ENCODE assay signal across 12 cellular contexts in the genomic region with DNA sequence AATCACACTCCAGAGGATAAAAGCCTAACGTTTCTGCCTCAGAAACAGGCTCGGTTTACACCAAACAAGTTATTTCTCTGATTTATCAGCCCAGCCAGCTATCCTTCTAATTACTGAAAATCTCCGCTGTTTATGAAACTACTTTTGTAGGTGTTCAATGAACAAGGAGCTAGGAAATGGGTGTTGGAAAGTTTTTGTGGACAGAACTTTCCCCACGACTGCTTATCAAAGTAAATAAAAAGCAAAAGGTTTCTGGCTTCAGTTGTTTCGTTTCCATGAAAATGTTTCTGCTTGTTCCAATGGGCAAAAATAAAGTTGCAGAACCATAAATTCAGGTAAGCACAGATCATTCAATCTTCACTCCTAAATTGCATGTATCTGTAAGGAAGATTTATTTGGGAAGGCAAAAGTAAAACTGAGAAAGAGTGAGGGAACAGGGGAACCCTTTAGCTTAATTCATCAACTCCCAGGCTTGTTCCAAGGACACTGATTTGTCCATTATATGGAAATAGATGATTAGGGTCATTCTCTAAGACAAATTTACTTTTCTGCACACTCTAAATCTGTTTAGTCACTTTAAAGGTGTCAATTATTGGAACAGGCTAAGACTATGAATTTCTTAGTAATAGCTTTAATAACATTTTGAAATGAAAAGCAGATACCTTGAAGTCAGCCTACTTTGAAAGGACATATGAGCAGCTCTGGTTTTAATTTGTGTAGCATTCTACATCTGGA.
A peak's percentile ranks its signal among the peaks of the same experiment; 100 is the strongest.
DNase-seq lines count a peak whose midpoint lies in the region; ATAC-seq and TF ChIP-seq lines count a peak whose summit lies in the region.
"Had no signal": no experiment of that assay in that cellular context is flagged by ENCODE, and none has a peak within 500 bp of the region (broad histone marks: within the 10 kb centered on the region; RNA-seq: fewer than 3 reads in every experiment).

No MANE protein-coding gene starts in this region.

- peaks cover 23 to 34% (median 28%) of the 10 kb centered on the region in 11 experiments for H3K27me3 ChIP-seq in BLaER1 treated with 17β-estradiol and CSF1 and Interleukin-3, amounts not matched to agents 10 nM and 100 nM
- H3K27me3 ChIP-seq in ascending aorta (no peaks in the 10 kb centered on the region), parathyroid adenoma (ENCODE audit: control insufficient read depth, insufficient read depth, low read length) (no peaks in the 10 kb centered on the region)

- H3K27ac ChIP-seq in BLaER1 treated with 17β-estradiol and CSF1 and Interleukin-3, amounts not matched to agents 10 nM and 100 nM: no peak overlapping the region
- no peak overlapping the region for H3K27ac ChIP-seq in ascending aorta
- H3K27ac ChIP-seq in parathyroid adenoma: no peak overlapping the region

- H3K9me3 ChIP-seq in BLaER1 treated with 17β-estradiol and CSF1 and Interleukin-3, amounts not matched to agents 10 nM and 100 nM (replicated peaks in 1 of 11): peaks cover 0 to 4% (median 0%) of the 10 kb centered on the region in 11 experiments; a peak in 2 of 22 replicates
- H3K9me3 ChIP-seq in ascending aorta: no peaks in the 10 kb centered on the region
- no peaks in the 10 kb centered on the region for H3K9me3 ChIP-seq in parathyroid adenoma (ENCODE audit: control insufficient read depth, low read length)

- H3K36me3 ChIP-seq in BLaER1 treated with 17β-estradiol and CSF1 and Interleukin-3, amounts not matched to agents 10 nM and 100 nM: no peaks in the 10 kb centered on the region
- H3K36me3 ChIP-seq in ascending aorta (no peaks in the 10 kb centered on the region), parathyroid adenoma (ENCODE audit: control insufficient read depth, insufficient read depth, low read length) (no peaks in the 10 kb centered on the region)

- no peak for TF ChIP-seq CTCF in ascending aorta (IDR thresholded peaks at IDR 0.05)
- TF ChIP-seq CTCF in parathyroid adenoma (IDR thresholded peaks at IDR 0.05): no peak

- H4K20me1 ChIP-seq in BLaER1 treated with 17β-estradiol and CSF1 and Interleukin-3, amounts not matched to agents 10 nM and 100 nM: no peaks in the 10 kb centered on the region

- intact Hi-C loops in ascending aorta (cut with DNase I): no loop called here

- H3K4me1 ChIP-seq in BLaER1 treated with 17β-estradiol and CSF1 and Interleukin-3, amounts not matched to agents 10 nM and 100 nM: peaks cover 0 to 17% (median 9%) of the 10 kb centered on the region in 10 experiments; a peak in 10 of 20 replicates
- no peaks in the 10 kb centered on the region for H3K4me1 ChIP-seq in ascending aorta
- peaks cover 4% of the 10 kb centered on the region for H3K4me1 ChIP-seq in parathyroid adenoma

- H3K4me3 ChIP-seq in BLaER1 treated with 17β-estradiol and CSF1 and Interleukin-3, amounts not matched to agents 10 nM and 100 nM: 0 out of 20 replicates have a peak overlapping the region, but pooled peaks of 5 of the 10 experiments have one; percentile 22 to 27 (median 25)
- H3K4me3 ChIP-seq in ascending aorta: peak overlapping the region; percentile 32 to 56
- H3K4me3 ChIP-seq in iPS-11a (ENCODE audit: low read depth, low read length): peak overlapping the region; percentile 25
- peak overlapping the region; percentile 0 for H3K4me3 ChIP-seq in parathyroid adenoma (ENCODE audit: low read depth, low read length)

- DNase-seq in ascending aorta (ENCODE audit: low spot score in 2 of 2): no peak
- DNase-seq in DMS53 (lab: John Stamatoyannopoulos, UW): no peak
- no peak for DNase-seq in foreskin melanocyte
- DNase-seq in SW 1271 (lab: John Stamatoyannopoulos, UW): no peak
- DNase-seq: activated CD8-positive, alpha-beta T cell treated with anti-CD3 and anti-CD28 coated beads for 36 hours; C1 segment of cervical spinal cord; NCI-H226; stimulated activated CD4-positive, alpha-beta T cell treated with anti-CD3 and anti-CD28 coated beads, Interleukin-12 subunit alpha, Interleukin-12 subunit beta, amount 100 ng/mL, for 4 hours had no signal

- no peak for ATAC-seq in HG03521 (IDR thresholded peaks at IDR 0.05; ENCODE audit: unreplicated experiment)
- ATAC-seq: activated CD8-positive, alpha-beta T cell treated with anti-CD3 and anti-CD28 coated beads for 36 hours had no signal

- H3K79me2 ChIP-seq in parathyroid adenoma: no peaks in the 10 kb centered on the region

- peak overlapping the region; percentile 42 for H2AFZ ChIP-seq in parathyroid adenoma

- H3K4me2 ChIP-seq in BLaER1 treated with 17β-estradiol and CSF1 and Interleukin-3, amounts not matched to agents 10 nM and 100 nM: peak overlapping the region; percentile 63 to 75 (median 69)
- H3K4me2 ChIP-seq in parathyroid adenoma (ENCODE audit: low read length): peak overlapping the region; percentile 52

- H3K9ac ChIP-seq in BLaER1 treated with 17β-estradiol and CSF1 and Interleukin-3, amounts not matched to agents 10 nM and 100 nM: no peak overlapping the region
- no peak overlapping the region for H3K9ac ChIP-seq in parathyroid adenoma
